13 cellular contexts compared by ENCODE assay signal in the genomic region with DNA sequence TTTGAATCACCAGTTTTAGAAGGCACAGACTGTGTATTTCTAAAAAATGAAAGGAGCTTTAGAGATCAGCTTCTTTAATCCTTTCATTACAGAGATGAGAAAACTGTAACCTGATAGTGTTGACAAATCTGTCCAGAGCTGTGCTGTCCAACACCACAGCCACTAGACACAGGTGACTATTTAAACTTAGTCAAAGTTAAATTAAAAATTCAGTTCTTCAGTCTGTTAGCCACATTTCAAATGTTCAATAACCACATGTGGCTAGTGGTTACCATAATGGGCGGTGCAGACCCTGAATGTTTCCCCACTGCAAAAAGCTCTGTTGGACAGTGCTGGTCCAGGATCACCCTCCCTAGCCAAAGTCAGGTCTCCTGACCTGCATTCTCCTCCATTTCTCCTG. TPM values are rescaled to one million over a fixed set of nuclear protein-coding genes. Genes with fewer than 3 reads are reported as not detected.
DNase-seq lines count a peak whose midpoint lies in the region; ATAC-seq and TF ChIP-seq lines count a peak whose summit lies in the region.
"Had no signal": no experiment of that assay in that cellular context is flagged by ENCODE, and none has a peak within 500 bp of the region (broad histone marks: within the 10 kb centered on the region; RNA-seq: fewer than 3 reads in every experiment).

No MANE protein-coding gene starts in this region.

- H3K27ac Mint-ChIP-seq in CD4-positive, CD25-positive, alpha-beta regulatory T cell = peak overlapping the region; percentile 94 to 100 (median 100)
- H3K27ac Mint-ChIP-seq in activated CD8-positive, alpha-beta T cell treated with anti-CD3 and anti-CD28 coated beads for 36 hours = peak overlapping the region; percentile 94
- peak overlapping the region; percentile 77 to 99 (median 96) for H3K27ac Mint-ChIP-seq in naive thymus-derived CD4-positive, alpha-beta T cell

- H3K4me1 ChIP-seq in CD4-positive, CD25-positive, alpha-beta regulatory T cell (ENCODE audit: control insufficient read depth, insufficient read depth, low read length, poor library complexity, severe bottlenecking) = peaks cover 85% of the 10 kb centered on the region
- peaks cover 75 to 80% of the 10 kb centered on the region in 2 donors for H3K4me1 ChIP-seq in naive thymus-derived CD4-positive, alpha-beta T cell (ENCODE audit: control insufficient read depth in 2 of 2, insufficient read depth in 2 of 2, low read length in 2 of 2)
- peaks cover 34% of the 10 kb centered on the region for H3K4me1 ChIP-seq in body of pancreas

- H3K27me3 ChIP-seq in CD4-positive, CD25-positive, alpha-beta regulatory T cell (ENCODE audit: control insufficient read depth, insufficient read depth, low read length) = no peaks in the 10 kb centered on the region
- H3K27me3 ChIP-seq in naive thymus-derived CD4-positive, alpha-beta T cell (ENCODE audit: control insufficient read depth in 2 of 2, insufficient read depth in 2 of 2, low read length in 2 of 2) = no peaks in the 10 kb centered on the region
- H3K27me3 ChIP-seq in body of pancreas = no peaks in the 10 kb centered on the region
- H3K27me3 ChIP-seq: neural progenitor cell had no signal

- no peaks in the 10 kb centered on the region for H3K9me3 ChIP-seq in CD4-positive, CD25-positive, alpha-beta regulatory T cell (ENCODE audit: control insufficient read depth in 2 of 2, low read length in 2 of 2)
- no peaks in the 10 kb centered on the region for H3K9me3 ChIP-seq in naive thymus-derived CD4-positive, alpha-beta T cell (ENCODE audit: control insufficient read depth in 2 of 3, low read length in 3 of 3)
- H3K9me3 ChIP-seq in body of pancreas = no peaks in the 10 kb centered on the region

- H3K27ac ChIP-seq in CD4-positive, CD25-positive, alpha-beta regulatory T cell (ENCODE audit: insufficient read depth, low read length, poor library complexity, severe bottlenecking) = peak overlapping the region; percentile 99
- peak overlapping the region; percentile 85 for H3K27ac ChIP-seq in naive thymus-derived CD4-positive, alpha-beta T cell (ENCODE audit: low read depth, low read length)
- no peak overlapping the region for H3K27ac ChIP-seq in body of pancreas
- H3K27ac ChIP-seq: neural progenitor cell had no signal

- peaks cover 21 to 82% (median 58%) of the 10 kb centered on the region in 4 donors for H3K4me1 Mint-ChIP-seq in CD4-positive, CD25-positive, alpha-beta regulatory T cell
- H3K4me1 Mint-ChIP-seq in activated CD8-positive, alpha-beta T cell treated with anti-CD3 and anti-CD28 coated beads for 36 hours (ENCODE audit: low read depth) = peaks cover 70% of the 10 kb centered on the region
- H3K4me1 Mint-ChIP-seq in naive thymus-derived CD4-positive, alpha-beta T cell = peaks cover 47 to 83% (median 80%) of the 10 kb centered on the region in 7 donors

- peaks cover 22% of the 10 kb centered on the region for H3K36me3 Mint-ChIP-seq in CD4-positive, CD25-positive, alpha-beta regulatory T cell
- H3K36me3 Mint-ChIP-seq in activated CD8-positive, alpha-beta T cell treated with anti-CD3 and anti-CD28 coated beads for 36 hours (ENCODE audit: low read depth) = peaks cover 70% of the 10 kb centered on the region
- H3K36me3 Mint-ChIP-seq in naive thymus-derived CD4-positive, alpha-beta T cell = peaks cover 6 to 34% (median 20%) of the 10 kb centered on the region in 5 donors

- CTCF ChIA-PET in activated CD8-positive, alpha-beta T cell treated with anti-CD3 and anti-CD28 coated beads for 36 hours (lab: Charles Lee) = interaction anchor here (0.8 to 10.0 kb wide), 16 partner anchors 7 to 715 kb away, joined by 3 to 259 read pairs (median 4); partner anchors contain the start of gene LRP10
- CTCF ChIA-PET in naive thymus-derived CD4-positive, alpha-beta T cell (lab: Charles Lee) = interaction anchor here (0.6 to 10.0 kb wide), 9 partner anchors 9 to 1393 kb away, joined by 3 to 385 read pairs (median 4); partner anchors contain the start of gene DAD1

- H3K36me3 ChIP-seq in CD4-positive, CD25-positive, alpha-beta regulatory T cell (ENCODE audit: control insufficient read depth, insufficient read depth, low read length) = peaks cover 12% of the 10 kb centered on the region
- peaks cover 5 to 18% (median 12%) of the 10 kb centered on the region in 3 experiments for H3K36me3 ChIP-seq in naive thymus-derived CD4-positive, alpha-beta T cell (ENCODE audit: control insufficient read depth in 2 of 3, insufficient read depth in 3 of 3, low read length in 3 of 3)
- H3K36me3 ChIP-seq in body of pancreas (replicated peaks in 1 of 2; ENCODE audit: insufficient read depth in 1 of 2, low read depth in 2 of 2) = peaks cover 0 to 8% of the 10 kb centered on the region in 2 donors
- H3K36me3 ChIP-seq: neural progenitor cell had no signal

- TF ChIP-seq POLR2A in GM15510 (IDR thresholded peaks at IDR 0.05; ENCODE audit: borderline replicate concordance, extremely low read depth, insufficient read length) (peak; percentile 14), body of pancreas (IDR thresholded peaks at IDR 0.05) (no peak)

- ATAC-seq in CD4-positive, CD25-positive, alpha-beta regulatory T cell (ENCODE audit: low read depth in 2 of 2) = no peak
- no peak for ATAC-seq in activated CD8-positive, alpha-beta T cell treated with anti-CD3 and anti-CD28 coated beads for 36 hours
- no peak for ATAC-seq in naive thymus-derived CD4-positive, alpha-beta T cell
- ATAC-seq in HG02870 (IDR thresholded peaks at IDR 0.05; ENCODE audit: unreplicated experiment) = no peak
- ATAC-seq in body of pancreas = no peak
- ATAC-seq: Panc1 had no signal

- peak overlapping the region; percentile 55 to 89 (median 69) for H3K4me3 Mint-ChIP-seq in CD4-positive, CD25-positive, alpha-beta regulatory T cell
- peak overlapping the region; percentile 62 for H3K4me3 Mint-ChIP-seq in activated CD8-positive, alpha-beta T cell treated with anti-CD3 and anti-CD28 coated beads for 36 hours
- peak overlapping the region; percentile 53 to 83 (median 74) for H3K4me3 Mint-ChIP-seq in naive thymus-derived CD4-positive, alpha-beta T cell
- H3K4me3 Mint-ChIP-seq: H9, neural progenitor cell had no signal

- intact Hi-C loops in activated CD8-positive, alpha-beta T cell treated with anti-CD3 and anti-CD28 coated beads for 36 hours (cut with micrococcal nuclease) = loop anchor here (10.0 kb wide), 2 partner anchors 263 to 343 kb away; no protein-coding TSS in a partner anchor
- intact Hi-C loops in naive thymus-derived CD4-positive, alpha-beta T cell (cut with micrococcal nuclease) = no loop called here
- intact Hi-C loops in body of pancreas (cut with DNase I) = loop anchor here (5.0 kb wide), 1 partner anchor 85 kb away; no protein-coding TSS in a partner anchor

- H3K4me3 ChIP-seq in CD4-positive, CD25-positive, alpha-beta regulatory T cell (ENCODE audit: low read depth, low read length) = peak overlapping the region; percentile 80
- H3K4me3 ChIP-seq in naive thymus-derived CD4-positive, alpha-beta T cell (ENCODE audit: low read length) = peak overlapping the region; percentile 17
- no peak overlapping the region for H3K4me3 ChIP-seq in body of pancreas
- H3K4me3 ChIP-seq: neural progenitor cell had no signal

- WGBS in body of pancreas, 2 donors = 70 to 88% methylated on average over 1 of the region's 1 CpG

- no peaks in the 10 kb centered on the region for H3K9me3 Mint-ChIP-seq in CD4-positive, CD25-positive, alpha-beta regulatory T cell
- no peaks in the 10 kb centered on the region for H3K9me3 Mint-ChIP-seq in activated CD8-positive, alpha-beta T cell treated with anti-CD3 and anti-CD28 coated beads for 36 hours
- H3K9me3 Mint-ChIP-seq in naive thymus-derived CD4-positive, alpha-beta T cell = no peaks in the 10 kb centered on the region
- H3K9me3 Mint-ChIP-seq: H9, neural progenitor cell had no signal

- no peak for TF ChIP-seq CTCF in activated CD8-positive, alpha-beta T cell treated with anti-CD3 and anti-CD28 coated beads for 36 hours (IDR thresholded peaks at IDR 0.05)
- no peak for TF ChIP-seq CTCF in body of pancreas (IDR thresholded peaks at IDR 0.05)

- H3K27me3 Mint-ChIP-seq in CD4-positive, CD25-positive, alpha-beta regulatory T cell = no peaks in the 10 kb centered on the region
- H3K27me3 Mint-ChIP-seq in activated CD8-positive, alpha-beta T cell treated with anti-CD3 and anti-CD28 coated beads for 36 hours = no peaks in the 10 kb centered on the region
- H3K27me3 Mint-ChIP-seq in naive thymus-derived CD4-positive, alpha-beta T cell = no peaks in the 10 kb centered on the region

- POLR2A ChIA-PET in activated CD8-positive, alpha-beta T cell treated with anti-CD3 and anti-CD28 coated beads for 36 hours (lab: Charles Lee) = interaction anchor here (1.2 to 15.6 kb wide), 11 partner anchors 7 to 831 kb away, joined by 3 to 397 read pairs (median 12); partner anchors contain the start of genes DAD1 and RBM23
- POLR2A ChIA-PET in naive thymus-derived CD4-positive, alpha-beta T cell (lab: Charles Lee) = interaction anchor here (0.6 to 11.7 kb wide), 14 partner anchors 7 to 844 kb away, joined by 3 to 223 read pairs (median 4); partner anchors contain the start of gene DAD1

- no peak for DNase-seq in CD4-positive, CD25-positive, alpha-beta regulatory T cell
- DNase-seq in activated CD8-positive, alpha-beta T cell treated with anti-CD3 and anti-CD28 coated beads for 36 hours = peak; percentile 45
- peak in 1 of 9 donors; percentile 20 for DNase-seq in naive thymus-derived CD4-positive, alpha-beta T cell
- no peak for DNase-seq in NOMO-1 treated with dmso at 0.1 percent for 144 hours (lab: John Stamatoyannopoulos, UW; ENCODE audit: unreplicated experiment)
- no peak for DNase-seq in body of pancreas
- no peak for DNase-seq in germinal center (ENCODE audit: low spot score)
- DNase-seq: activated effector memory CD4-positive, alpha-beta T cell treated with anti-CD3 and anti-CD28 coated beads, Interleukin-2, amount 50 U/mL, for 16 hours; H9; islet precursor cell had no signal

RNA-seq across cellular contexts. Expression of gene DAD1, which starts 21.6 kb away (rescaled TPM):
- 81.8 TPM for total RNA-seq in CD4-positive, CD25-positive, alpha-beta regulatory T cell
- polyA plus RNA-seq in CD4-positive, CD25-positive, alpha-beta regulatory T cell = 100 to 1,000 TPM; 630 to 720 (median 697) TPM
- 100 to 1,000 TPM; 194 to 196 TPM for total RNA-seq in activated CD8-positive, alpha-beta T cell treated with anti-CD3 and anti-CD28 coated beads for 36 hours
- total RNA-seq in naive thymus-derived CD4-positive, alpha-beta T cell = 100 to 1,000 TPM in 3 of 5 experiments, 10 to 100 TPM in 2; 68.8 to 157 (median 117) TPM
- polyA plus RNA-seq in naive thymus-derived CD4-positive, alpha-beta T cell = 100 to 1,000 TPM; 766 to 777 TPM
- total RNA-seq in body of pancreas = 100 to 1,000 TPM in 1 of 2 donors, 10 to 100 TPM in 1; 91.3 to 104 TPM

RNA-seq across cellular contexts. Expression of gene ABHD4, which starts 30.7 kb away (rescaled TPM):
- 10.1 TPM for total RNA-seq in CD4-positive, CD25-positive, alpha-beta regulatory T cell
- polyA plus RNA-seq in CD4-positive, CD25-positive, alpha-beta regulatory T cell = 10 to 100 TPM; 10.2 to 13.4 (median 11.1) TPM
- 1 to 10 TPM; 8.6 to 9.4 TPM for total RNA-seq in activated CD8-positive, alpha-beta T cell treated with anti-CD3 and anti-CD28 coated beads for 36 hours
- total RNA-seq in naive thymus-derived CD4-positive, alpha-beta T cell = 10 to 100 TPM; 10.5 to 16.3 (median 14.7) TPM
- 10 to 100 TPM in 1 of 2 donors, 1 to 10 TPM in 1; 6.7 to 10.1 TPM for polyA plus RNA-seq in naive thymus-derived CD4-positive, alpha-beta T cell
- total RNA-seq in body of pancreas = 10 to 100 TPM; 11.9 to 28.3 TPM

Comparison
In these comparisons a context has a peak if more than half of its experiments do, and no peak if none do; other contexts are left out.
1. H3K27ac ChIP-seq: peak in CD4-positive, CD25-positive, alpha-beta regulatory T cell (single experiment) and naive thymus-derived CD4-positive, alpha-beta T cell (single experiment); none in body of pancreas (0 of 4).
2. H3K4me3 ChIP-seq: peak in CD4-positive, CD25-positive, alpha-beta regulatory T cell (single experiment) and naive thymus-derived CD4-positive, alpha-beta T cell (single experiment); none in body of pancreas (0 of 2).
3. intact Hi-C loops: an anchor here in activated CD8-positive, alpha-beta T cell treated with anti-CD3 and anti-CD28 coated beads for 36 hours (10.0 kb wide) and body of pancreas (5.0 kb wide); none called in naive thymus-derived CD4-positive, alpha-beta T cell.
4. Peak in every context shown above with its lines, with median percentiles within 50 percentile points of each other: H3K27ac Mint-ChIP-seq and H3K4me3 Mint-ChIP-seq.